ENCODE assay signal across 20 cellular contexts in genomic region chr6:29672116-29672515, GRCh38. TPM values are rescaled to one million over a fixed set of nuclear protein-coding genes. Genes with fewer than 3 reads are reported as not detected.
"Had no signal": no experiment of that assay in that cellular context is flagged by ENCODE, and none has a peak within 500 bp of the region (broad histone marks: within the 10 kb centered on the region; RNA-seq: fewer than 3 reads in every experiment).

No MANE protein-coding gene starts in this region.

RNA-seq across cellular contexts. Expression of gene ZFP57, which starts 8.8 kb away (rescaled TPM):
- total RNA-seq: activated naive CD4-positive, alpha-beta T cell treated with anti-CD3 and anti-CD28 coated beads for 36 hours; activated T-cell treated with anti-CD3 and anti-CD28 coated beads, Interleukin-2, amount 50 U/mL, for 4 hours; ascending aorta; body of pancreas; cardiac septum; cerebellum; chondrocyte had no signal

RNA-seq across cellular contexts. Expression of gene MOG, which starts 15.2 kb away (rescaled TPM):
- total RNA-seq: activated naive CD4-positive, alpha-beta T cell treated with anti-CD3 and anti-CD28 coated beads for 36 hours; activated naive CD4-positive, alpha-beta T cell treated with anti-CD3 and anti-CD28 coated beads, Interleukin-2, amount 50 U/mL, for 72 hours; activated naive CD8-positive, alpha-beta T cell treated with anti-CD3 and anti-CD28 coated beads for 36 hours; activated naive CD8-positive, alpha-beta T cell treated with anti-CD3 and anti-CD28 coated beads, Interleukin-2, amount 10 ng/mL, durations not matched to agents 7 days and 5 days; activated T-cell treated with anti-CD3 and anti-CD28 coated beads, Interleukin-2, amount 50 U/mL, for 4 hours; activated T-cell treated with anti-CD3 and anti-CD28 coated beads, Interleukin-2, amount 50 U/mL, for 72 hours; activated T-helper 1 cell treated with anti-CD3 and anti-CD28 coated beads, Interleukin-12 subunit alpha, Interleukin-12 subunit beta, Interleukin-2, Interleukin-4 antibody, amounts not matched to agents 30 ng/mL and 10 ng/mL and 1 ng/mL, durations not matched to agents 14 hours and 24 hours and 36 hours; activated T-helper 17 cell treated with anti-CD3 and anti-CD28 coated beads, Interleukin-2, amount 50 U/mL, for 72 hours; activated T-helper 2 cell treated with anti-CD3 and anti-CD28 coated beads, Interferon-gamma antibody, Interleukin-2, Interleukin-4, amounts not matched to agents 10 μg/mL and 5 μg/mL and 100 μg/mL, durations not matched to agents 14 hours and 24 hours and 36 hours; adrenal gland; aorta; ascending aorta; astrocyte; body of pancreas; breast epithelium; bronchial epithelial cell had no signal
- polyA plus RNA-seq: adipose tissue, adrenal gland had no signal
